Comparison of ENCODE assay signal across 9 cellular contexts in genomic region chr3:179694731-179695130, GRCh38.
"Had no signal": no experiment of that assay in that cellular context is flagged by ENCODE, and none has a peak within 500 bp of the region (broad histone marks: within the 10 kb centered on the region; RNA-seq: fewer than 3 reads in every experiment).

No MANE protein-coding gene starts in this region.

- H3K9me3 ChIP-seq: HAP-1 had no signal

- FAIRE-seq: HTR-8/SVneo had no signal

- H3K4me1 ChIP-seq: HAP-1 had no signal

- H3K9me3 Mint-ChIP-seq: HFFc6 had no signal

- H3K27ac ChIP-seq: KMS-11 had no signal

- H3K27ac Mint-ChIP-seq: HFFc6 had no signal

- ATAC-seq: HCT116 had no signal

- H3K4me3 ChIP-seq: HAP-1 had no signal

- H3K4me2 ChIP-seq: KMS-11 had no signal

- H3K4me3 Mint-ChIP-seq: HFFc6 had no signal

- H3K9ac ChIP-seq: KMS-11 had no signal

- H3K36me3 ChIP-seq: HAP-1 had no signal

- DNase-seq: GOT3, H7, HFFc6, IMR-90, KBM-7 had no signal
